Comparison of ENCODE assay signal across 8 cellular contexts in genomic region chr3:184174278-184174645, GRCh38. TPM values are rescaled to one million over a fixed set of nuclear protein-coding genes. Genes with fewer than 3 reads are reported as not detected.
DNase-seq lines count a peak whose midpoint lies in the region; ATAC-seq and TF ChIP-seq lines count a peak whose summit lies in the region.

No MANE protein-coding gene starts in this region.

- H3K27ac ChIP-seq in CD4-positive, alpha-beta T cell (ENCODE audit: low read depth, low read length), result no peak overlapping the region

- no peaks in the 10 kb centered on the region for H3K27me3 Mint-ChIP-seq in CD4-positive, alpha-beta T cell
- peaks cover 7% of the 10 kb centered on the region for H3K27me3 Mint-ChIP-seq in HFFc6 (ENCODE audit: insufficient read depth)
- H3K27me3 Mint-ChIP-seq in activated naive CD8-positive, alpha-beta T cell treated with anti-CD3 and anti-CD28 coated beads, Interleukin-2, amount 50 U/mL, for 24 hours, result no peaks in the 10 kb centered on the region
- H3K27me3 Mint-ChIP-seq in neural crest cell (ENCODE audit: low read depth), result no peaks in the 10 kb centered on the region

- H3K27ac Mint-ChIP-seq in CD4-positive, alpha-beta T cell, result peak overlapping the region; percentile 86
- H3K27ac Mint-ChIP-seq in HFFc6 (peak overlapping the region; percentile 96; the same call in 1 of the 2 replicates), neural crest cell (ENCODE audit: unreplicated experiment) (no peak overlapping the region)
- H3K27ac Mint-ChIP-seq in activated naive CD8-positive, alpha-beta T cell treated with anti-CD3 and anti-CD28 coated beads, Interleukin-2, amount 50 U/mL, for 24 hours, result peak overlapping the region; percentile 72

- CTCF ChIA-PET in CD4-positive, alpha-beta T cell (lab: Charles Lee), result interaction anchor here (0.5 to 2.0 kb wide), 7 partner anchors 13 to 290 kb away, joined by 3 to 5 read pairs (median 3); partner anchors contain the start of genes EIF2B5 and PARL

- no peak for DNase-seq in CD4-positive, alpha-beta T cell
- DNase-seq in HFFc6, result no peak
- DNase-seq in activated naive CD8-positive, alpha-beta T cell treated with anti-CD3 and anti-CD28 coated beads, Interleukin-2, amount 50 U/mL, for 24 hours, result no peak
- DNase-seq in neural crest cell (ENCODE audit: low read depth, low spot score), result no peak
- DNase-seq in occipital lobe (lab: John Stamatoyannopoulos, UW), result no peak
- DNase-seq in MV-4-11 (lab: John Stamatoyannopoulos, UW), result no peak
- no peak for DNase-seq in DMS153 treated with DMSO at 0.1 percent for 48 hours (lab: John Stamatoyannopoulos, UW; ENCODE audit: unreplicated experiment)

- H3K4me3 Mint-ChIP-seq in CD4-positive, alpha-beta T cell, result peak overlapping the region; percentile 92
- H3K4me3 Mint-ChIP-seq in HFFc6 (peak overlapping the region; percentile 98), neural crest cell (peak overlapping the region; percentile 98)
- peak overlapping the region; percentile 94 for H3K4me3 Mint-ChIP-seq in activated naive CD8-positive, alpha-beta T cell treated with anti-CD3 and anti-CD28 coated beads, Interleukin-2, amount 50 U/mL, for 24 hours

- H3K4me1 Mint-ChIP-seq in CD4-positive, alpha-beta T cell (ENCODE audit: low read depth), result peaks cover 42% of the 10 kb centered on the region
- peaks cover 71% of the 10 kb centered on the region for H3K4me1 Mint-ChIP-seq in HFFc6 (ENCODE audit: low read depth)
- H3K4me1 Mint-ChIP-seq in activated naive CD8-positive, alpha-beta T cell treated with anti-CD3 and anti-CD28 coated beads, Interleukin-2, amount 50 U/mL, for 24 hours, result peaks cover 30% of the 10 kb centered on the region
- H3K4me1 Mint-ChIP-seq in neural crest cell, result peaks cover 34% of the 10 kb centered on the region

- intact Hi-C loops in CD4-positive, alpha-beta T cell (cut with DNase I, micrococcal nuclease), result loop anchor here (1.0 to 10.0 kb wide), 6 partner anchors 11 to 1189 kb away; partner anchors contain the start of genes PSMD2 (in 2 of the 2), ABCC5 (in 1 of the 2), DCUN1D1 (in 1 of the 2) and EEF1AKMT4 (in 1 of the 2)

- no peak for ATAC-seq in CD4-positive, alpha-beta T cell (ENCODE audit: poor library complexity)
- no peak for ATAC-seq in activated naive CD8-positive, alpha-beta T cell treated with anti-CD3 and anti-CD28 coated beads, Interleukin-2, amount 50 U/mL, for 24 hours
- no peak for ATAC-seq in GM18907 (IDR thresholded peaks at IDR 0.05; ENCODE audit: unreplicated experiment)

- no peaks in the 10 kb centered on the region for H3K9me3 Mint-ChIP-seq in CD4-positive, alpha-beta T cell
- H3K9me3 Mint-ChIP-seq in HFFc6, result no peaks in the 10 kb centered on the region
- no peaks in the 10 kb centered on the region for H3K9me3 Mint-ChIP-seq in activated naive CD8-positive, alpha-beta T cell treated with anti-CD3 and anti-CD28 coated beads, Interleukin-2, amount 50 U/mL, for 24 hours
- H3K9me3 Mint-ChIP-seq in neural crest cell, result no peaks in the 10 kb centered on the region

- POLR2A ChIA-PET in CD4-positive, alpha-beta T cell (lab: Charles Lee), result interaction anchor here (1.8 to 3.9 kb wide), 4 partner anchors 10 to 39 kb away, joined by 5 to 25 read pairs (median 8); partner anchors contain the start of genes ABCF3 and EIF2B5

- no peaks in the 10 kb centered on the region for H3K9me3 ChIP-seq in CD4-positive, alpha-beta T cell (ENCODE audit: control insufficient read depth, low read length)

- H3K36me3 Mint-ChIP-seq in CD4-positive, alpha-beta T cell (ENCODE audit: low read depth), result peaks cover 40% of the 10 kb centered on the region
- H3K36me3 Mint-ChIP-seq in HFFc6 (ENCODE audit: low read depth) (peaks cover 37% of the 10 kb centered on the region), neural crest cell (ENCODE audit: low read depth) (peaks cover 14% of the 10 kb centered on the region)
- H3K36me3 Mint-ChIP-seq in activated naive CD8-positive, alpha-beta T cell treated with anti-CD3 and anti-CD28 coated beads, Interleukin-2, amount 50 U/mL, for 24 hours (ENCODE audit: low read depth), result peaks cover 14% of the 10 kb centered on the region

- H3K27me3 ChIP-seq in CD4-positive, alpha-beta T cell (ENCODE audit: control insufficient read depth, insufficient read depth, low read length), result no peaks in the 10 kb centered on the region

- TF ChIP-seq CTCF in CD4-positive, alpha-beta T cell (IDR thresholded peaks at IDR 0.05), result no peak
- TF ChIP-seq CTCF in HFFc6 (IDR thresholded peaks at IDR 0.05) (no peak), neural crest cell (conservative IDR thresholded peaks at IDR 0.05) (no peak)

RNA-seq across cellular contexts. Expression of gene AP2M1, which starts 0.4 kb away (rescaled TPM):
- 100 to 1,000 TPM; 123 to 136 TPM for total RNA-seq in CD4-positive, alpha-beta T cell
- 100 to 1,000 TPM; 796 to 849 (median 832) TPM for total RNA-seq in HFFc6 (2021; fragmentation: NEBNext Ultra II Directional; extraction: Animal tissue kit (Norgen Biotek cat#: 25700))
- total RNA-seq in neural crest cell (271 and 289 TPM in 2 replicates), occipital lobe (263 TPM)

RNA-seq across cellular contexts. Expression of gene ABCF3, which starts 11.7 kb away (rescaled TPM):
- total RNA-seq in CD4-positive, alpha-beta T cell, result 100 to 1,000 TPM; 163 to 166 TPM
- total RNA-seq in HFFc6 (2021; fragmentation: NEBNext Ultra II Directional; extraction: Animal tissue kit (Norgen Biotek cat#: 25700)), result 10 to 100 TPM; 53.3 to 70.9 (median 63.4) TPM
- total RNA-seq in neural crest cell (63.9 and 67.3 TPM in 2 replicates), occipital lobe (41.2 TPM)

RNA-seq across cellular contexts. Expression of gene DVL3, which starts 19.1 kb away (rescaled TPM):
- total RNA-seq in CD4-positive, alpha-beta T cell, result 10 to 100 TPM; 30.0 to 31.7 TPM
- total RNA-seq in HFFc6 (2021; fragmentation: NEBNext Ultra II Directional; extraction: Animal tissue kit (Norgen Biotek cat#: 25700)), result 10 to 100 TPM; 59.2 to 73.5 (median 64.9) TPM
- total RNA-seq in neural crest cell, result 90.9 and 93.8 TPM in 2 replicates
- 30.9 TPM for total RNA-seq in occipital lobe

RNA-seq across cellular contexts. Expression of gene EIF2B5, which starts 39.1 kb away (rescaled TPM):
- total RNA-seq in CD4-positive, alpha-beta T cell, result 10 to 100 TPM; 53.6 TPM
- total RNA-seq in HFFc6 (2021; fragmentation: NEBNext Ultra II Directional; extraction: Animal tissue kit (Norgen Biotek cat#: 25700)), result 10 to 100 TPM; 27.5 to 33.1 (median 31.4) TPM
- total RNA-seq in neural crest cell (54.8 and 57.7 TPM in 2 replicates), occipital lobe (45.5 TPM)

RNA-seq across cellular contexts. Expression of gene VWA5B2, which starts 55.1 kb away (rescaled TPM):
- not detected for total RNA-seq in CD4-positive, alpha-beta T cell
- total RNA-seq in HFFc6 (2021; fragmentation: NEBNext Ultra II Directional; extraction: Animal tissue kit (Norgen Biotek cat#: 25700)), result not detected
- total RNA-seq in neural crest cell, result 0.36 and 0.56 TPM in 2 replicates
- total RNA-seq in occipital lobe, result 0.31 TPM
